25 cellular contexts compared by ENCODE assay signal in the genomic region with DNA sequence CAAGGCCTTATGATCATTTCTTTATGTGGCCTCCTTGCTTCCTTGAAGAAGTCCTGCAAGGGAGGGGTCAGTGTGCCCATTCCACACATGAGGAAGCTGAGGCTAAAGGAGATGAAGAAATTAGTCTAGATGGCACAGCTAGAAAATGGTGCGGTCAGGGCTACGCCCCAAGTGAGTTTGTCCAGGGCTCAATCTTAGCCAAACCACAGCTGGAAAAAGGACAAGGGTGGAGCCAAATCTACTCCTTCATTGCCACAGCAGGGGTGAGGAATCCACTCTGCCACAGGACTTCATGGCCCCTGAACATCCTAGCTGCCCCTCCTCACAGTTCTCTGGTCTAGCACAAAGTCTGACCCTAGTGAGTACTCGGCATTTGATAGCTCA. TPM values are rescaled to one million over a fixed set of nuclear protein-coding genes. Genes with fewer than 3 reads are reported as not detected.
"Had no signal": no experiment of that assay in that cellular context is flagged by ENCODE, and none has a peak within 500 bp of the region (broad histone marks: within the 10 kb centered on the region; RNA-seq: fewer than 3 reads in every experiment).

No MANE protein-coding gene starts in this region.

- H3K4me3 Mint-ChIP-seq: activated CD4-positive, alpha-beta memory T cell treated with anti-CD3 and anti-CD28 coated beads, Interleukin-2, amount 10 ng/mL, durations not matched to agents 7 days and 5 days; activated CD4-positive, alpha-beta T cell treated with anti-CD3 and anti-CD28 coated beads, Interleukin-2, amount 10 ng/mL, durations not matched to agents 24 days and 14 days; activated naive CD8-positive, alpha-beta T cell; activated T-cell treated with anti-CD3 and anti-CD28 coated beads, Interleukin-2, amount 50 U/mL, for 4 hours; natural killer cell treated with Interleukin-12 subunit alpha and Interleukin-12 subunit beta and Interleukin-15 and Interleukin-18, amount 100 ng/mL, for 72 hours; stimulated activated naive CD8-positive, alpha-beta T cell treated with anti-CD3 and anti-CD28 coated beads, Interleukin-15, Interleukin-2, amounts not matched to agents 100 ng/mL and 50 ng/mL, for 24 hours; T-cell; T-helper 2 cell treated with Interferon-gamma antibody and Interleukin-4, amounts not matched to agents 5 μg/mL and 100 μg/mL, for 36 hours had no signal

- H3K4me3 ChIP-seq: adrenal gland, ascending aorta, left ventricle myocardium inferior, thyroid gland had no signal

- H3K9me3 Mint-ChIP-seq: activated CD4-positive, alpha-beta memory T cell treated with anti-CD3 and anti-CD28 coated beads, Interleukin-2, amount 10 ng/mL, durations not matched to agents 7 days and 5 days; activated CD4-positive, alpha-beta T cell treated with anti-CD3 and anti-CD28 coated beads, Interleukin-2, amount 10 ng/mL, durations not matched to agents 24 days and 14 days; activated T-cell treated with anti-CD3 and anti-CD28 coated beads, Interleukin-2, amount 50 U/mL, for 4 hours; activated T-helper 2 cell treated with anti-CD3 and anti-CD28 coated beads, Interferon-gamma antibody, Interleukin-2, Interleukin-4, amounts not matched to agents 10 μg/mL and 5 μg/mL and 100 μg/mL, durations not matched to agents 14 hours and 24 hours and 36 hours; natural killer cell treated with Interleukin-12 subunit alpha and Interleukin-12 subunit beta and Interleukin-15 and Interleukin-18, amount 100 ng/mL, for 72 hours; stimulated activated naive CD8-positive, alpha-beta T cell treated with anti-CD3 and anti-CD28 coated beads, Interleukin-15, Interleukin-2, amounts not matched to agents 100 ng/mL and 50 ng/mL, for 24 hours; T-cell; T-helper 2 cell treated with Interferon-gamma antibody and Interleukin-4, amounts not matched to agents 5 μg/mL and 100 μg/mL, for 36 hours had no signal

- DNase-seq: activated CD4-positive, alpha-beta memory T cell treated with anti-CD3 and anti-CD28 coated beads, Interleukin-2, amount 10 ng/mL, durations not matched to agents 7 days and 5 days; activated CD4-positive, alpha-beta T cell treated with anti-CD3 and anti-CD28 coated beads, Interleukin-2, amount 10 ng/mL, durations not matched to agents 24 days and 14 days; activated naive CD4-positive, alpha-beta T cell; activated T-cell treated with anti-CD3 and anti-CD28 coated beads, Interleukin-2, amount 50 U/mL, for 4 hours; adrenal gland; cortex of kidney; hippocampal formation; left ventricle myocardium inferior; midbrain; stimulated activated CD4-positive, alpha-beta T cell treated with anti-CD3 and anti-CD28 coated beads, Interleukin-1b, Interleukin-23, amount 100 ng/mL, for 48 hours; substantia nigra; thyroid gland had no signal

- H3K27ac Mint-ChIP-seq: activated CD4-positive, alpha-beta memory T cell treated with anti-CD3 and anti-CD28 coated beads, Interleukin-2, amount 10 ng/mL, durations not matched to agents 7 days and 5 days; activated CD4-positive, alpha-beta T cell treated with anti-CD3 and anti-CD28 coated beads, Interleukin-2, amount 10 ng/mL, durations not matched to agents 24 days and 14 days; activated naive CD8-positive, alpha-beta T cell; activated T-helper 2 cell treated with anti-CD3 and anti-CD28 coated beads, Interferon-gamma antibody, Interleukin-2, Interleukin-4, amounts not matched to agents 10 μg/mL and 5 μg/mL and 100 μg/mL, durations not matched to agents 14 hours and 24 hours and 36 hours; natural killer cell treated with Interleukin-12 subunit alpha and Interleukin-12 subunit beta and Interleukin-15 and Interleukin-18, amount 100 ng/mL, for 72 hours; progenitor cell of endocrine pancreas; stimulated activated naive CD8-positive, alpha-beta T cell treated with anti-CD3 and anti-CD28 coated beads, Interleukin-15, Interleukin-2, amounts not matched to agents 100 ng/mL and 50 ng/mL, for 24 hours; T-cell; T-helper 2 cell treated with Interferon-gamma antibody and Interleukin-4, amounts not matched to agents 5 μg/mL and 100 μg/mL, for 36 hours had no signal

- H3K27me3 ChIP-seq: adrenal gland, ascending aorta, thyroid gland had no signal

- H3K4me1 Mint-ChIP-seq: activated CD4-positive, alpha-beta memory T cell treated with anti-CD3 and anti-CD28 coated beads, Interleukin-2, amount 10 ng/mL, durations not matched to agents 7 days and 5 days; activated CD4-positive, alpha-beta T cell treated with anti-CD3 and anti-CD28 coated beads, Interleukin-2, amount 10 ng/mL, durations not matched to agents 24 days and 14 days; T-cell had no signal

- H3K27ac ChIP-seq: adrenal gland, ascending aorta, epithelial cell of prostate, left ventricle myocardium inferior, thyroid gland, VCaP had no signal

- H3K36me3 ChIP-seq: adrenal gland, ascending aorta, left ventricle myocardium inferior, thyroid gland had no signal

- H3K9me3 ChIP-seq: adrenal gland, ascending aorta, left ventricle myocardium inferior, thyroid gland had no signal

- H3K36me3 Mint-ChIP-seq: activated naive CD8-positive, alpha-beta T cell; natural killer cell treated with Interleukin-12 subunit alpha and Interleukin-12 subunit beta and Interleukin-15 and Interleukin-18, amount 100 ng/mL, for 72 hours; T-cell had no signal

- H3K4me1 ChIP-seq: adrenal gland, ascending aorta, left ventricle myocardium inferior, thyroid gland had no signal

RNA-seq across cellular contexts. Expression of gene BEAN1, which starts 16.2 kb away (rescaled TPM):
- total RNA-seq: activated CD4-positive, alpha-beta memory T cell treated with anti-CD3 and anti-CD28 coated beads, Interleukin-2, amount 10 ng/mL, durations not matched to agents 7 days and 5 days; activated CD4-positive, alpha-beta T cell treated with anti-CD3 and anti-CD28 coated beads, Interleukin-2, amount 10 ng/mL, durations not matched to agents 24 days and 14 days; activated T-cell treated with anti-CD3 and anti-CD28 coated beads, Interleukin-2, amount 50 U/mL, for 4 hours; activated T-helper 2 cell treated with anti-CD3 and anti-CD28 coated beads, Interferon-gamma antibody, Interleukin-2, Interleukin-4, amounts not matched to agents 10 μg/mL and 5 μg/mL and 100 μg/mL, durations not matched to agents 14 hours and 24 hours and 36 hours; ascending aorta; fibroblast of lung; lung microvascular endothelial cell; natural killer cell treated with Interleukin-12 subunit alpha and Interleukin-12 subunit beta and Interleukin-15 and Interleukin-18, amount 100 ng/mL, for 72 hours; progenitor cell of endocrine pancreas; skeletal muscle tissue; T-cell had no signal
